ENCODE assay signal across 25 cellular contexts in the genomic region with DNA sequence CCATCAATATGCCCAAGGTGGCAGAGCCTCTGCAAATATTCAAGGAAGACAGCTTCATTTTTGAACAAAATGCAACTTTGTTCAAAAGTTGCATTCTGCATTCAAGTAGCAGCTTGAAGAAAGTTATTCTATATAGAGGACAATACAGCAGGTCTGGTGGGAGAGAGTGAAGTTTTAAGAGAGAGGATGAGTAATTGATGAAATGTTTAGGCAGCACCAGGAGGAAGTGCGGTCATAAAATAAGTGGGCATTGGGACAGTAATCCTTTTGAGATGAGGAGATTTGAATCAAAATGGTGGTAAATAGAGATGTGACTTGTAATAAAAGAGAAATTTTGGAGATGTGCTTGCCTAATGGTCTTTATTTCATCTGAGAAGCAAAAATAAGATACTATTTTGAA.
"Had no signal": no experiment of that assay in that cellular context is flagged by ENCODE, and none has a peak within 500 bp of the region (broad histone marks: within the 10 kb centered on the region; RNA-seq: fewer than 3 reads in every experiment).

No MANE protein-coding gene starts in this region.

- H3K9me3 ChIP-seq: colonic mucosa, esophagus muscularis mucosa, esophagus squamous epithelium, gastrocnemius medialis, gastroesophageal sphincter, heart left ventricle, heart right ventricle had no signal

- H3K36me3 ChIP-seq: colonic mucosa, esophagus muscularis mucosa, esophagus squamous epithelium, gastrocnemius medialis, gastroesophageal sphincter, heart left ventricle, heart right ventricle had no signal

- H2AFZ ChIP-seq: hepatocyte had no signal

- H3K27ac ChIP-seq: colonic mucosa, coronary artery, dorsolateral prefrontal cortex, epithelial cell of prostate, esophagus muscularis mucosa, esophagus squamous epithelium, foreskin keratinocyte, gastrocnemius medialis, gastroesophageal sphincter, heart left ventricle, heart right ventricle, hepatocyte had no signal

- H3K4me2 ChIP-seq: hepatocyte had no signal

- ATAC-seq: effector memory CD8-positive, alpha-beta T cell; esophagus mucosa; foreskin keratinocyte; gastrocnemius medialis; gastroesophageal sphincter; heart left ventricle; heart right ventricle had no signal

- H3K4me1 ChIP-seq: colonic mucosa, esophagus squamous epithelium, foreskin keratinocyte, gastrocnemius medialis, gastroesophageal sphincter had no signal

- H3K27me3 ChIP-seq: colonic mucosa, esophagus muscularis mucosa, esophagus squamous epithelium, foreskin keratinocyte, gastrocnemius medialis, gastroesophageal sphincter, heart left ventricle, heart right ventricle, hepatocyte had no signal

- H3K4me3 ChIP-seq: colonic mucosa, coronary artery, dorsolateral prefrontal cortex, esophagus muscularis mucosa, esophagus squamous epithelium, gastrocnemius medialis, gastroesophageal sphincter, heart left ventricle, heart right ventricle, hepatocyte had no signal

- DNase-seq: colonic mucosa; cortex of kidney; dermis blood vessel endothelial cell; dorsolateral prefrontal cortex; effector CD4-positive, alpha-beta T cell; effector CD8-positive, alpha-beta T cell; effector memory CD4-positive, alpha-beta T cell; effector memory CD8-positive, alpha-beta T cell; endodermal cell; erythroblast; esophagus squamous epithelium; foreskin fibroblast; foreskin keratinocyte; foreskin melanocyte; gastrocnemius medialis; glutamatergic neuron; head of caudate nucleus; heart left ventricle; heart right ventricle had no signal

- H3K79me2 ChIP-seq: hepatocyte had no signal
